Comparison of ENCODE assay signal across 12 cellular contexts in genomic region chr2:151840216-151840691, GRCh38. TPM values are rescaled to one million over a fixed set of nuclear protein-coding genes. Genes with fewer than 3 reads are reported as not detected.
A peak's percentile ranks its signal among the peaks of the same experiment; 100 is the strongest.
DNase-seq lines count a peak whose midpoint lies in the region; ATAC-seq, FAIRE-seq and TF ChIP-seq lines count a peak whose summit lies in the region.
"Had no signal": no experiment of that assay in that cellular context is flagged by ENCODE, and none has a peak within 500 bp of the region (broad histone marks: within the 10 kb centered on the region; RNA-seq: fewer than 3 reads in every experiment).

No MANE protein-coding gene starts in this region.

- ATAC-seq in GM18502 (IDR thresholded peaks at IDR 0.05; ENCODE audit: poor library complexity, unreplicated experiment) (peak; percentile 98), GM21360 (IDR thresholded peaks at IDR 0.05; ENCODE audit: unreplicated experiment) (peak; percentile 99), HG03108 (IDR thresholded peaks at IDR 0.05; ENCODE audit: unreplicated experiment) (peak; percentile 96), T-helper 17 cell (no peak)
- ATAC-seq: Panc1 had no signal

- no peak overlapping the region for H3K9ac ChIP-seq in astrocyte (ENCODE audit: low read length)

- peak; percentile 20 for FAIRE-seq in astrocyte (lab: Jason Lieb, UNC)
- FAIRE-seq: endothelial cell of umbilical vein had no signal

- no peak overlapping the region for H3K4me2 ChIP-seq in astrocyte (ENCODE audit: low read length)

- H3K4me1 ChIP-seq in astrocyte (ENCODE audit: insufficient read depth, low read length) = no peaks in the 10 kb centered on the region

- H3K27me3 ChIP-seq in astrocyte (ENCODE audit: insufficient read depth, low read length) = no peaks in the 10 kb centered on the region

- no peaks in the 10 kb centered on the region for H3K79me2 ChIP-seq in astrocyte (ENCODE audit: insufficient read depth, low read length)

- no peak overlapping the region for H3K27ac ChIP-seq in astrocyte (ENCODE audit: low read depth, low read length)
- H3K27ac ChIP-seq: thoracic aorta had no signal

- no peaks in the 10 kb centered on the region for H3K36me3 Mint-ChIP-seq in astrocyte (ENCODE audit: low read depth, unreplicated experiment)
- H3K36me3 Mint-ChIP-seq in T-helper 17 cell (ENCODE audit: low read depth) = no peaks in the 10 kb centered on the region

- H3K27ac Mint-ChIP-seq in astrocyte (ENCODE audit: unreplicated experiment) = no peak overlapping the region
- no peak overlapping the region for H3K27ac Mint-ChIP-seq in T-helper 17 cell

- no peak for DNase-seq in astrocyte (ENCODE audit: low read depth)
- DNase-seq in OCI-M2 (lab: John Stamatoyannopoulos, UW; ENCODE audit: unreplicated experiment) = no peak
- no peak for DNase-seq in T-helper 17 cell
- DNase-seq in stimulated activated CD4-positive, alpha-beta T cell treated with anti-CD3 and anti-CD28 coated beads, Interleukin-12 subunit alpha, Interleukin-12 subunit beta, amount 100 ng/mL, for 4 hours = no peak
- no peak for DNase-seq in midbrain (lab: John Stamatoyannopoulos, UW)

- no peak overlapping the region for H3K4me3 Mint-ChIP-seq in astrocyte (ENCODE audit: unreplicated experiment)
- no peak overlapping the region for H3K4me3 Mint-ChIP-seq in T-helper 17 cell

- H3K27me3 Mint-ChIP-seq in astrocyte (ENCODE audit: low read depth, unreplicated experiment) (no peaks in the 10 kb centered on the region), T-helper 17 cell (peaks cover 5% of the 10 kb centered on the region)

- peaks cover 13% of the 10 kb centered on the region for H3K4me1 Mint-ChIP-seq in astrocyte (ENCODE audit: low read depth, unreplicated experiment)
- peaks cover 2% of the 10 kb centered on the region for H3K4me1 Mint-ChIP-seq in T-helper 17 cell

- no peaks in the 10 kb centered on the region for H4K20me1 ChIP-seq in astrocyte (ENCODE audit: insufficient read depth, low read length)

- no peaks in the 10 kb centered on the region for H3K9me3 ChIP-seq in astrocyte (ENCODE audit: insufficient read depth, low read depth, low read length)
- H3K9me3 ChIP-seq in T-helper 17 cell (ENCODE audit: control insufficient read depth, low read length, poor library complexity, severe bottlenecking) = no peaks in the 10 kb centered on the region
- H3K9me3 ChIP-seq: thoracic aorta had no signal

- TF ChIP-seq CTCF in astrocyte (IDR thresholded peaks at IDR 0.05; ENCODE audit: insufficient read depth, low read depth, low read length) = no peak

- H2AFZ ChIP-seq in astrocyte (ENCODE audit: low read depth, low read length) = no peak overlapping the region

- no peaks in the 10 kb centered on the region for H3K9me3 Mint-ChIP-seq in astrocyte (ENCODE audit: unreplicated experiment)

- no peaks in the 10 kb centered on the region for H3K36me3 ChIP-seq in astrocyte (ENCODE audit: insufficient read depth, low read length)
- H3K36me3 ChIP-seq: thoracic aorta had no signal

- H3K4me3 ChIP-seq in astrocyte (ENCODE audit: insufficient read depth, low read depth, low read length) = no peak overlapping the region
- H3K4me3 ChIP-seq: skin epidermis, thoracic aorta had no signal

RNA-seq across cellular contexts. Expression of gene ARL5A, which starts 12.0 kb away (rescaled TPM):
- total RNA-seq in astrocyte (65.6 and 69.7 TPM in 2 replicates), T-helper 17 cell (10 to 100 TPM; 27.6 to 30.1 TPM)
